In genomic region chr2:121356058-121356640, GRCh38 we compare ENCODE assay signal across 7 cellular contexts.
DNase-seq lines count a peak whose midpoint lies in the region; ATAC-seq, FAIRE-seq and TF ChIP-seq lines count a peak whose summit lies in the region.

No MANE protein-coding gene starts in this region.

- H3K9me3 ChIP-seq in astrocyte (ENCODE audit: insufficient read depth, low read depth, low read length): no peaks in the 10 kb centered on the region

- ATAC-seq in HG02798 (IDR thresholded peaks at IDR 0.05; ENCODE audit: poor library complexity, unreplicated experiment): peak; percentile 57
- ATAC-seq in GM21390 (IDR thresholded peaks at IDR 0.05; ENCODE audit: unreplicated experiment): no peak

- no peak overlapping the region for H3K9ac ChIP-seq in astrocyte (ENCODE audit: low read length)

- no peaks in the 10 kb centered on the region for H3K27me3 ChIP-seq in astrocyte (ENCODE audit: insufficient read depth, low read length)

- H3K79me2 ChIP-seq in astrocyte (ENCODE audit: insufficient read depth, low read length): no peaks in the 10 kb centered on the region

- no peaks in the 10 kb centered on the region for H3K9me3 Mint-ChIP-seq in astrocyte (ENCODE audit: unreplicated experiment)

- no peak overlapping the region for H3K4me3 ChIP-seq in astrocyte (ENCODE audit: insufficient read depth, low read depth, low read length)

- peaks cover 38% of the 10 kb centered on the region for H4K20me1 ChIP-seq in astrocyte (ENCODE audit: insufficient read depth, low read length)

- peaks cover 10% of the 10 kb centered on the region for H3K36me3 Mint-ChIP-seq in astrocyte (ENCODE audit: low read depth, unreplicated experiment)

- H3K4me3 Mint-ChIP-seq in astrocyte (ENCODE audit: unreplicated experiment): no peak overlapping the region

- H3K27me3 Mint-ChIP-seq in astrocyte (ENCODE audit: low read depth, unreplicated experiment): no peaks in the 10 kb centered on the region

- H2AFZ ChIP-seq in astrocyte (ENCODE audit: low read depth, low read length): no peak overlapping the region

- H3K27ac Mint-ChIP-seq in astrocyte (ENCODE audit: unreplicated experiment): no peak overlapping the region

- H3K27ac ChIP-seq in astrocyte (ENCODE audit: low read depth, low read length): no peak overlapping the region

- no peak overlapping the region for H3K4me2 ChIP-seq in astrocyte (ENCODE audit: low read length)

- DNase-seq in EL (peak; percentile 66), NCI-H345 (lab: John Stamatoyannopoulos, UW) (peak; percentile 68), astrocyte (ENCODE audit: low read depth) (peak; percentile 41), hippocampal formation (lab: John Stamatoyannopoulos, UW) (peak; percentile 24 to 70)
- peak; percentile 40 for DNase-seq in stimulated activated CD8-positive, alpha-beta memory T cell treated with anti-CD3 and anti-CD28 coated beads, Interleukin-4, amount 100 ng/mL, for 48 hours

- no peak for FAIRE-seq in astrocyte (lab: Jason Lieb, UNC)

- peaks cover 6% of the 10 kb centered on the region for H3K4me1 Mint-ChIP-seq in astrocyte (ENCODE audit: low read depth, unreplicated experiment)

- H3K4me1 ChIP-seq in astrocyte (ENCODE audit: insufficient read depth, low read length): peaks cover 15% of the 10 kb centered on the region

- peaks cover 23% of the 10 kb centered on the region for H3K36me3 ChIP-seq in astrocyte (ENCODE audit: insufficient read depth, low read length)

- TF ChIP-seq CTCF in astrocyte (IDR thresholded peaks at IDR 0.05; ENCODE audit: insufficient read depth, low read depth, low read length): peak; percentile 85
